Comparison of ENCODE assay signal across 8 cellular contexts in genomic region chr5:66945389-66946349, GRCh38.
DNase-seq lines count a peak whose midpoint lies in the region; ATAC-seq and TF ChIP-seq lines count a peak whose summit lies in the region.

No MANE protein-coding gene starts in this region.

- POLR2A ChIA-PET in activated CD4-positive, alpha-beta memory T cell treated with anti-CD3 and anti-CD28 coated beads for 36 hours (lab: Charles Lee) = no interaction called here
- POLR2A ChIA-PET in activated CD4-positive, alpha-beta memory T cell treated with anti-CD3 and anti-CD28 coated beads, Interleukin-2, amount 10 ng/mL, durations not matched to agents 7 days and 5 days (lab: Charles Lee) = interaction anchor here (0.8 kb wide), 1 partner anchor 21 kb away, joined by 3 read pairs; no protein-coding TSS in a partner anchor
- POLR2A ChIA-PET in OCI-LY7 (lab: Charles Lee) = interaction anchor here (2.3 kb wide), 1 partner anchor 13 kb away, joined by 5 read pairs; no protein-coding TSS in a partner anchor

- H4K20me1 ChIP-seq in OCI-LY7 (ENCODE audit: insufficient read depth, low read length) = no peaks in the 10 kb centered on the region

- no peaks in the 10 kb centered on the region for H3K36me3 Mint-ChIP-seq in activated CD4-positive, alpha-beta memory T cell treated with anti-CD3 and anti-CD28 coated beads for 36 hours
- H3K36me3 Mint-ChIP-seq in activated CD4-positive, alpha-beta memory T cell treated with anti-CD3 and anti-CD28 coated beads, Interleukin-2, amount 10 ng/mL, durations not matched to agents 7 days and 5 days (ENCODE audit: low read depth) = no peaks in the 10 kb centered on the region
- peaks cover 8% of the 10 kb centered on the region for H3K36me3 Mint-ChIP-seq in nephron progenitor cell (ENCODE audit: low read depth)

- ATAC-seq in GM21737 (IDR thresholded peaks at IDR 0.05; ENCODE audit: unreplicated experiment) (peak; percentile 98), HG03575 (IDR thresholded peaks at IDR 0.05; ENCODE audit: extremely low read depth, insufficient number of reproducible peaks, low FRiP score, unreplicated experiment) (peak; percentile 82)

- CTCF ChIA-PET in activated CD4-positive, alpha-beta memory T cell treated with anti-CD3 and anti-CD28 coated beads for 36 hours (lab: Charles Lee) = interaction anchor here (0.6 kb wide), 1 partner anchor 78 kb away, joined by 3 read pairs; no protein-coding TSS in a partner anchor
- CTCF ChIA-PET in activated CD4-positive, alpha-beta memory T cell treated with anti-CD3 and anti-CD28 coated beads, Interleukin-2, amount 10 ng/mL, durations not matched to agents 7 days and 5 days (lab: Charles Lee) = no interaction called here
- CTCF ChIA-PET in OCI-LY7 (lab: Charles Lee; ENCODE audit: unreplicated experiment) = no interaction called here

- no peaks in the 10 kb centered on the region for H3K36me3 ChIP-seq in OCI-LY7 (ENCODE audit: insufficient read depth, low read length)

- H3K27ac ChIP-seq in OCI-LY7 (ENCODE audit: low read depth, low read length, poor library complexity, severe bottlenecking) = no peak overlapping the region

- no peaks in the 10 kb centered on the region for H3K4me1 ChIP-seq in OCI-LY7 (ENCODE audit: insufficient read depth, low read length, poor library complexity, severe bottlenecking)

- H3K9me3 ChIP-seq in OCI-LY7 (ENCODE audit: low read length) = no peaks in the 10 kb centered on the region

- no peak overlapping the region for H3K4me3 ChIP-seq in OCI-LY7 (ENCODE audit: low read depth, low read length, poor library complexity, severe bottlenecking)

- BruUV-seq in OCI-LY7 (replicated peaks; lab: Mats Ljungman, UMichigan) = no TSS peak

- TF ChIP-seq CTCF in nephron progenitor cell (IDR thresholded peaks at IDR 0.05) (no peak), OCI-LY7 (conservative IDR thresholded peaks at IDR 0.05; ENCODE audit: low read length) (no peak)

- H3K4me3 Mint-ChIP-seq in activated CD4-positive, alpha-beta memory T cell treated with anti-CD3 and anti-CD28 coated beads for 36 hours = no peak overlapping the region
- H3K4me3 Mint-ChIP-seq in activated CD4-positive, alpha-beta memory T cell treated with anti-CD3 and anti-CD28 coated beads, Interleukin-2, amount 10 ng/mL, durations not matched to agents 7 days and 5 days = no peak overlapping the region
- H3K4me3 Mint-ChIP-seq in nephron progenitor cell = no peak overlapping the region

- intact Hi-C loops in activated CD4-positive, alpha-beta memory T cell treated with anti-CD3 and anti-CD28 coated beads for 36 hours (cut with micrococcal nuclease) = no loop called here
- intact Hi-C loops in OCI-LY7 (cut with micrococcal nuclease; ENCODE audit: unreplicated experiment) = no loop called here

- no peak overlapping the region for H2AFZ ChIP-seq in OCI-LY7 (ENCODE audit: low read length)

- H3K27ac Mint-ChIP-seq in activated CD4-positive, alpha-beta memory T cell treated with anti-CD3 and anti-CD28 coated beads for 36 hours = no peak overlapping the region
- H3K27ac Mint-ChIP-seq in activated CD4-positive, alpha-beta memory T cell treated with anti-CD3 and anti-CD28 coated beads, Interleukin-2, amount 10 ng/mL, durations not matched to agents 7 days and 5 days = no peak overlapping the region
- H3K27ac Mint-ChIP-seq in nephron progenitor cell = peak overlapping the region; percentile 81

- H3K79me2 ChIP-seq in OCI-LY7 (ENCODE audit: insufficient read depth, low read depth, low read length) = no peaks in the 10 kb centered on the region

- DNase-seq in activated CD4-positive, alpha-beta memory T cell treated with anti-CD3 and anti-CD28 coated beads for 36 hours = peak; percentile 56
- DNase-seq in activated CD4-positive, alpha-beta memory T cell treated with anti-CD3 and anti-CD28 coated beads, Interleukin-2, amount 10 ng/mL, durations not matched to agents 7 days and 5 days = no peak
- DNase-seq in nephron progenitor cell (no peak), pons (ENCODE audit: low spot score) (no peak), NCI-H2227 treated with DMSO at 0.1 percent for 48 hours (lab: John Stamatoyannopoulos, UW) (no peak), OCI-LY7 (ENCODE audit: low spot score) (no peak)

- no peak overlapping the region for H3K4me2 ChIP-seq in OCI-LY7 (ENCODE audit: low read length)

- no peaks in the 10 kb centered on the region for H3K9me2 ChIP-seq in OCI-LY7 (ENCODE audit: insufficient read depth, low read length)

- H3K4me1 Mint-ChIP-seq in activated CD4-positive, alpha-beta memory T cell treated with anti-CD3 and anti-CD28 coated beads for 36 hours (ENCODE audit: low read depth) = peaks cover 8% of the 10 kb centered on the region
- peaks cover 8% of the 10 kb centered on the region for H3K4me1 Mint-ChIP-seq in activated CD4-positive, alpha-beta memory T cell treated with anti-CD3 and anti-CD28 coated beads, Interleukin-2, amount 10 ng/mL, durations not matched to agents 7 days and 5 days
- H3K4me1 Mint-ChIP-seq in nephron progenitor cell = peaks cover 44% of the 10 kb centered on the region

- no peaks in the 10 kb centered on the region for H3K9me3 Mint-ChIP-seq in activated CD4-positive, alpha-beta memory T cell treated with anti-CD3 and anti-CD28 coated beads for 36 hours
- H3K9me3 Mint-ChIP-seq in activated CD4-positive, alpha-beta memory T cell treated with anti-CD3 and anti-CD28 coated beads, Interleukin-2, amount 10 ng/mL, durations not matched to agents 7 days and 5 days = no peaks in the 10 kb centered on the region
- H3K9me3 Mint-ChIP-seq in nephron progenitor cell = peaks cover 11% of the 10 kb centered on the region

- peaks cover 28% of the 10 kb centered on the region for H3K27me3 Mint-ChIP-seq in activated CD4-positive, alpha-beta memory T cell treated with anti-CD3 and anti-CD28 coated beads for 36 hours
- H3K27me3 Mint-ChIP-seq in activated CD4-positive, alpha-beta memory T cell treated with anti-CD3 and anti-CD28 coated beads, Interleukin-2, amount 10 ng/mL, durations not matched to agents 7 days and 5 days = peaks cover 30% of the 10 kb centered on the region
- no peaks in the 10 kb centered on the region for H3K27me3 Mint-ChIP-seq in nephron progenitor cell (ENCODE audit: low read depth, poor library complexity)
